In the genomic region with DNA sequence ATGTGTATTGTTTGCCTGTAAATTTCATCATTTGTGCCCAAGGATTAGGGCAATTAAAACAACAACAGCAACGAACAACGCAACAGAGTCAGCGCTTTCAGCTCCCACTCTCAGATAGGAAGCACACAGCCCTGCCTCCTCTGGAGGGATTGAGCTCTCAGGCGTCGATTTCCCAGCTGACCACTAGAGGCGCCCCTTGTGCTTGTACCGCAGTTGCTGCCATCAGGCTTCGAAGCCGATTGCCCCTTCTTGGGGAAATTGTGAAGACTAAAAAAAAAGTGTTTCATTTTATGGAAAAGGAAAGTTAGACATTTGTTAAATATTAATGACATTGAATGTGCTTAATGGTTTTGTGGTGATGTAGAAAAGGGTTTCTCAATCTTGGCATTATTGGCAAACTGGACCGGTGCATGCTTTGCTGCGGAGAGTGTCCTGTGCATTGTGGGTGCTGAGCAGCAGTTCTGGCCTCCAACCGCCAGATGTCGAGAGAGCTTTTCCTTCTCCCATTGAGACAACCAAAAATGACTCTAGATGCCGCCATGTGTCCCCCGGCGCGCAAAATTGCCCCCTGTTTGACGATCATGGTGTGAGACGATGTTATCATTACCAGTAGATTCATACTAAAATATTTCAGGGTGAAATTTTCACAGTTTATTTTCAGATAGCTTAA, we compare ENCODE assay signal across 8 cellular contexts.
DNase-seq lines count a peak whose midpoint lies in the region; TF ChIP-seq lines count a peak whose summit lies in the region.

No MANE protein-coding gene starts in this region.

- H3K27me3 Mint-ChIP-seq in activated naive CD4-positive, alpha-beta T cell treated with anti-CD3 and anti-CD28 coated beads, Interleukin-2, amount 10 ng/mL, durations not matched to agents 7 days and 5 days, result no peaks in the 10 kb centered on the region
- H3K27me3 Mint-ChIP-seq in nephron (ENCODE audit: low read depth), result peaks cover 18% of the 10 kb centered on the region
- no peaks in the 10 kb centered on the region for H3K27me3 Mint-ChIP-seq in activated T-helper 1 cell treated with anti-CD3 and anti-CD28 coated beads, Interleukin-12 subunit alpha, Interleukin-12 subunit beta, Interleukin-2, Interleukin-4 antibody, amounts not matched to agents 30 ng/mL and 10 ng/mL and 1 ng/mL, durations not matched to agents 14 hours and 24 hours and 36 hours (ENCODE audit: insufficient read depth)

- no peaks in the 10 kb centered on the region for H3K4me1 Mint-ChIP-seq in activated naive CD4-positive, alpha-beta T cell treated with anti-CD3 and anti-CD28 coated beads, Interleukin-2, amount 10 ng/mL, durations not matched to agents 7 days and 5 days
- H3K4me1 Mint-ChIP-seq in nephron, result no peaks in the 10 kb centered on the region
- H3K4me1 Mint-ChIP-seq in activated T-helper 1 cell treated with anti-CD3 and anti-CD28 coated beads, Interleukin-12 subunit alpha, Interleukin-12 subunit beta, Interleukin-2, Interleukin-4 antibody, amounts not matched to agents 30 ng/mL and 10 ng/mL and 1 ng/mL, durations not matched to agents 14 hours and 24 hours and 36 hours (ENCODE audit: low read depth), result no peaks in the 10 kb centered on the region

- no peaks in the 10 kb centered on the region for H3K9me3 Mint-ChIP-seq in activated naive CD4-positive, alpha-beta T cell treated with anti-CD3 and anti-CD28 coated beads, Interleukin-2, amount 10 ng/mL, durations not matched to agents 7 days and 5 days
- H3K9me3 Mint-ChIP-seq in nephron, result no peaks in the 10 kb centered on the region
- no peaks in the 10 kb centered on the region for H3K9me3 Mint-ChIP-seq in activated T-helper 1 cell treated with anti-CD3 and anti-CD28 coated beads, Interleukin-12 subunit alpha, Interleukin-12 subunit beta, Interleukin-2, Interleukin-4 antibody, amounts not matched to agents 30 ng/mL and 10 ng/mL and 1 ng/mL, durations not matched to agents 14 hours and 24 hours and 36 hours

- no peak overlapping the region for H3K27ac Mint-ChIP-seq in activated naive CD4-positive, alpha-beta T cell treated with anti-CD3 and anti-CD28 coated beads, Interleukin-2, amount 10 ng/mL, durations not matched to agents 7 days and 5 days
- no peak overlapping the region for H3K27ac Mint-ChIP-seq in nephron
- H3K27ac Mint-ChIP-seq in activated T-helper 1 cell treated with anti-CD3 and anti-CD28 coated beads, Interleukin-12 subunit alpha, Interleukin-12 subunit beta, Interleukin-2, Interleukin-4 antibody, amounts not matched to agents 30 ng/mL and 10 ng/mL and 1 ng/mL, durations not matched to agents 14 hours and 24 hours and 36 hours, result no peak overlapping the region

- no peak overlapping the region for H3K4me3 Mint-ChIP-seq in activated naive CD4-positive, alpha-beta T cell treated with anti-CD3 and anti-CD28 coated beads, Interleukin-2, amount 10 ng/mL, durations not matched to agents 7 days and 5 days
- H3K4me3 Mint-ChIP-seq in nephron, result no peak overlapping the region
- no peak overlapping the region for H3K4me3 Mint-ChIP-seq in activated T-helper 1 cell treated with anti-CD3 and anti-CD28 coated beads, Interleukin-12 subunit alpha, Interleukin-12 subunit beta, Interleukin-2, Interleukin-4 antibody, amounts not matched to agents 30 ng/mL and 10 ng/mL and 1 ng/mL, durations not matched to agents 14 hours and 24 hours and 36 hours

- peak; percentile 21 for DNase-seq in activated naive CD4-positive, alpha-beta T cell treated with anti-CD3 and anti-CD28 coated beads, Interleukin-2, amount 10 ng/mL, durations not matched to agents 7 days and 5 days
- DNase-seq in activated naive CD4-positive, alpha-beta T cell treated with Interleukin-2 at 50 U/mL for 16 hours, result no peak
- peak; percentile 52 for DNase-seq in NCI-H1694 (lab: John Stamatoyannopoulos, UW)
- peak in 1 of 2 donors; percentile 8 for DNase-seq in cardiac fibroblast (ENCODE audit: low read depth in 2 of 2)
- DNase-seq in NCI-H1048 (lab: John Stamatoyannopoulos, UW), result no peak
- no peak for DNase-seq in HuH-7.5 (ENCODE audit: low spot score)
- no peak for DNase-seq in activated T-helper 1 cell treated with anti-CD3 and anti-CD28 coated beads, Interleukin-12 subunit alpha, Interleukin-12 subunit beta, Interleukin-2, Interleukin-4 antibody, amounts not matched to agents 30 ng/mL and 10 ng/mL and 1 ng/mL, durations not matched to agents 14 hours and 24 hours and 36 hours (ENCODE audit: low spot score)

- CTCF ChIA-PET in activated naive CD4-positive, alpha-beta T cell treated with anti-CD3 and anti-CD28 coated beads, Interleukin-2, amount 10 ng/mL, durations not matched to agents 7 days and 5 days (lab: Charles Lee), result interaction anchor here (0.6 to 1.3 kb wide), 2 partner anchors 9 to 14 kb away, joined by 3 read pairs; no protein-coding TSS in a partner anchor

- no peak overlapping the region for H3K4me3 ChIP-seq in cardiac fibroblast (replicated peaks in 1 of 2; ENCODE audit: low read depth in 2 of 2, low read length in 2 of 2)

- TF ChIP-seq CTCF in cardiac fibroblast (IDR thresholded peaks at IDR 0.05; ENCODE audit: low read depth, low read length) (peak; percentile 34), nephron (IDR thresholded peaks at IDR 0.05; ENCODE audit: unreplicated experiment in 3 of 3) (peak; percentile 74 to 79 (median 74))

- intact Hi-C loops in activated T-helper 1 cell treated with anti-CD3 and anti-CD28 coated beads, Interleukin-12 subunit alpha, Interleukin-12 subunit beta, Interleukin-2, Interleukin-4 antibody, amounts not matched to agents 30 ng/mL and 10 ng/mL and 1 ng/mL, durations not matched to agents 14 hours and 24 hours and 36 hours (cut with micrococcal nuclease), result no loop called here

- H3K36me3 Mint-ChIP-seq in activated naive CD4-positive, alpha-beta T cell treated with anti-CD3 and anti-CD28 coated beads, Interleukin-2, amount 10 ng/mL, durations not matched to agents 7 days and 5 days, result no peaks in the 10 kb centered on the region
- H3K36me3 Mint-ChIP-seq in nephron (ENCODE audit: low read depth), result no peaks in the 10 kb centered on the region
- no peaks in the 10 kb centered on the region for H3K36me3 Mint-ChIP-seq in activated T-helper 1 cell treated with anti-CD3 and anti-CD28 coated beads, Interleukin-12 subunit alpha, Interleukin-12 subunit beta, Interleukin-2, Interleukin-4 antibody, amounts not matched to agents 30 ng/mL and 10 ng/mL and 1 ng/mL, durations not matched to agents 14 hours and 24 hours and 36 hours (ENCODE audit: low read depth)

Comparison
In these comparisons a context has a peak if more than half of its experiments do, and no peak if none do; other contexts are left out.
1. DNase-seq: peak in activated naive CD4-positive, alpha-beta T cell treated with anti-CD3 and anti-CD28 coated beads, Interleukin-2, amount 10 ng/mL, durations not matched to agents 7 days and 5 days (single experiment) and NCI-H1694 (single experiment); none in activated naive CD4-positive, alpha-beta T cell treated with Interleukin-2 at 50 U/mL for 16 hours (single experiment), NCI-H1048 (single experiment), HuH-7.5 (single experiment) and activated T-helper 1 cell treated with anti-CD3 and anti-CD28 coated beads, Interleukin-12 subunit alpha, Interleukin-12 subunit beta, Interleukin-2, Interleukin-4 antibody, amounts not matched to agents 30 ng/mL and 10 ng/mL and 1 ng/mL, durations not matched to agents 14 hours and 24 hours and 36 hours (single experiment).